ENCODE assay signal across 29 cellular contexts in genomic region chr20:54985100-54985499, GRCh38.
"Had no signal": no experiment of that assay in that cellular context is flagged by ENCODE, and none has a peak within 500 bp of the region (broad histone marks: within the 10 kb centered on the region; RNA-seq: fewer than 3 reads in every experiment).

No MANE protein-coding gene starts in this region.

- H3K4me2 ChIP-seq: neural progenitor cell had no signal

- ATAC-seq: esophagus mucosa; foreskin keratinocyte; gastroesophageal sphincter; heart right ventricle; left ventricle myocardium superior; naive thymus-derived CD4-positive, alpha-beta T cell; right cardiac atrium; stimulated activated effector memory CD8-positive, alpha-beta T cell treated with anti-CD3 and anti-CD28 coated beads, Interleukin-12 subunit alpha, Interleukin-12 subunit beta, amount 100 ng/mL, for 72 hours had no signal

- H3K27ac ChIP-seq: epithelial cell of prostate, foreskin keratinocyte, gastroesophageal sphincter, heart right ventricle, neural progenitor cell, parathyroid adenoma, stomach, thyroid gland had no signal

- H3K4me3 Mint-ChIP-seq: immature natural killer cell; memory B cell; mesothelial cell of epicardium; naive thymus-derived CD4-positive, alpha-beta T cell; nephron; neural progenitor cell; stimulated activated effector memory CD8-positive, alpha-beta T cell treated with anti-CD3 and anti-CD28 coated beads, Interleukin-12 subunit alpha, Interleukin-12 subunit beta, amount 100 ng/mL, for 72 hours had no signal

- H3K4me1 Mint-ChIP-seq: immature natural killer cell; memory B cell; naive thymus-derived CD4-positive, alpha-beta T cell; stimulated activated effector memory CD8-positive, alpha-beta T cell treated with anti-CD3 and anti-CD28 coated beads, Interleukin-12 subunit alpha, Interleukin-12 subunit beta, amount 100 ng/mL, for 72 hours had no signal

- H3K9me3 Mint-ChIP-seq: mesothelial cell of epicardium had no signal

- H2AFZ ChIP-seq: neural progenitor cell, parathyroid adenoma had no signal

- H3K79me2 ChIP-seq: parathyroid adenoma had no signal

- H3K4me3 ChIP-seq: gastroesophageal sphincter, heart right ventricle, lung, neural progenitor cell, sigmoid colon, stomach, thyroid gland had no signal

- H3K9me3 ChIP-seq: gastroesophageal sphincter, heart right ventricle, sigmoid colon, stomach, thyroid gland had no signal

- H3K27me3 Mint-ChIP-seq: memory B cell, progenitor cell of endocrine pancreas had no signal

- H3K27me3 ChIP-seq: foreskin keratinocyte, gastroesophageal sphincter, heart right ventricle, neural progenitor cell, sigmoid colon, stomach, thyroid gland had no signal

- H3K4me1 ChIP-seq: foreskin keratinocyte, gastroesophageal sphincter, heart right ventricle, parathyroid adenoma, sigmoid colon, stomach, thyroid gland had no signal

- H3K27ac Mint-ChIP-seq: immature natural killer cell; memory B cell; mesothelial cell of epicardium; naive thymus-derived CD4-positive, alpha-beta T cell; neural progenitor cell; progenitor cell of endocrine pancreas; stimulated activated effector memory CD8-positive, alpha-beta T cell treated with anti-CD3 and anti-CD28 coated beads, Interleukin-12 subunit alpha, Interleukin-12 subunit beta, amount 100 ng/mL, for 72 hours had no signal

- H3K36me3 Mint-ChIP-seq: immature natural killer cell; memory B cell; mesothelial cell of epicardium; naive thymus-derived CD4-positive, alpha-beta T cell; neural progenitor cell; stimulated activated effector memory CD8-positive, alpha-beta T cell treated with anti-CD3 and anti-CD28 coated beads, Interleukin-12 subunit alpha, Interleukin-12 subunit beta, amount 100 ng/mL, for 72 hours had no signal

- DNase-seq: cerebellar nuclear complex; cortex of kidney; foreskin keratinocyte; heart right ventricle; hypothalamus; immature natural killer cell; islet precursor cell; kidney glomerular epithelial cell; left ventricle myocardium superior; naive thymus-derived CD4-positive, alpha-beta T cell; right cardiac atrium; sigmoid colon; stimulated activated CD4-positive, alpha-beta T cell treated with anti-CD3 and anti-CD28 coated beads, Interleukin-2, amount 100 ng/mL, for 24 hours; stimulated activated CD4-positive, alpha-beta T cell treated with anti-CD3 and anti-CD28 coated beads, Interleukin-4, amount 100 ng/mL, for 24 hours; stimulated activated naive CD4-positive, alpha-beta T cell treated with Interleukin-2 at 50 U/mL for 16 hours; stomach; thyroid gland; trophoblast cell had no signal

- H3K36me3 ChIP-seq: gastroesophageal sphincter, heart right ventricle, neural progenitor cell, sigmoid colon, stomach, thyroid gland had no signal
